In the genomic region with DNA sequence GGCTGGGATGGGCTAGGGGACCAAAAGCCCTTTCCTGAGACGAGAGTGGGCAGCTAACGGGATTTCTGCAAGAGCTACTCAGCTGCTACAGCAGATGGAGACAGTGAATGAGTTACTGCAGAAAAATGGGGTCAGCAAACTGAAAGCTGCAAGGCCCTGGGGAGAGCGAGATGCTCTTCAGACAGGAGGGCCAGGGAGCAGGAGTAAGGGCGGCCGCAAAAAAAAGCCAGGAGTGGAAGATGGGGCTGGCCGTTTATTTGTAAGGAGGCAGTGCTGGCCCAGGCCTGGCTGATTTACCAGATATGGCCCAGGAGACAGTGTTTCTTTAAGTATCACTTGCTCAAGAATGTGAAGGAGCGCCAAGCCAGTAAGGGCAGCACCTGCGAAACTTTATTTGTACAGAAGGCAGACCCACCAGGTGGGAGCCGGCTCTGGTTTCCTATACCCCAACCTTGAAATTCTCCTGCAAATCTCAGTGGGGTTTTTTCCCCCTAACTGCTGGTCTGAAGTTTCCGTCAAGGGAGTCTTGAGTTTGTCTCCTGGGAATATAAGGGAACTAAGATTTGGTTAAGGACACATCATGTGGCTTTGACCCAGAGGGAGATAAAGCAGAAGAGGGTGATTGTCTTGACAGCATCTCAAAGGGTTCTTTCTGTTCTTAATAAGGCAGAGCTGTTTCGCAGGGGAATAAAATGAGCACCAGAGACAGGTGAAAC, we compare ENCODE assay signal across 1 cellular context.
TF ChIP-seq lines count a peak whose summit lies in the region.

No MANE protein-coding gene starts in this region.

TF ChIP-seq in GM23338, 12 proteins besides CTCF, POLR2A, EP300 and RAD21 (continued from another document):
- TF ChIP-seq ETS1 (IDR thresholded peaks at IDR 0.05) (no peak), ZNF331 (CRISPR knock-in tag; IDR thresholded peaks at IDR 0.05; ENCODE audit: low read depth) (no peak), EZH2phosphoT487 (IDR thresholded peaks at IDR 0.05; ENCODE audit: unreplicated experiment) (no peak), NANOG (IDR thresholded peaks at IDR 0.05; ENCODE audit: borderline replicate concordance) (no peak)
